In the genomic region with DNA sequence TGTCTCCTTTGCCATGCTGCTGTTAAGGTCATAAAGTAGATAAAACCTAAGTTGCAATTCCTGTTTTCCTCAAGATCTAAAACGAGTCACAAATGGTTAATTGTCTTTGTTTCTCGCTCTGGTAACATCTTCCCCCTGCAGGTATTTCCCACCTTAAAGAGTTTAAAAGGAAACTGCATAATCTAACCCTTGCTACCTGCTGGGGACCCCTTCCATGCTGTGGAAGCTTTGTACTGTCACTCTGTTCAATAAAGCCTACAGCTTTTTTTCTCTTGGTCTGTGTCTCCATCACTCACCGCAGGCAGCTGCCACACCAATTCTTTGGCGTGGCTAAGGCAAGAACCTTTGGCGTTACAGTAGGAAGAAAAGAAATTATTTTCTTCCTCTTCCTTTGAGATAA, we compare ENCODE assay signal across 2 cellular contexts.
TF ChIP-seq lines count a peak whose summit lies in the region.

No MANE protein-coding gene starts in this region.

TF ChIP-seq in HCT116, 20 proteins besides CTCF, POLR2A, EP300 and RAD21:
- TF ChIP-seq, protein P1, sequence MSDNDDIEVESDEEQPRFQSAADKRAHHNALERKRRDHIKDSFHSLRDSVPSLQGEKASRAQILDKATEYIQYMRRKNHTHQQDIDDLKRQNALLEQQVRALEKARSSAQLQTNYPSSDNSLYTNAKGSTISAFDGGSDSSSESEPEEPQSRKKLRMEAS (IDR thresholded peaks at IDR 0.05), result 0 out of 2 replicates have a peak, but pooled peaks have one; percentile 13
- TF ChIP-seq EGR1 (IDR thresholded peaks at IDR 0.05; ENCODE audit: low read depth) (no peak), ZFX (IDR thresholded peaks at IDR 0.05) (no peak), SP1 (IDR thresholded peaks at IDR 0.05; ENCODE audit: low read depth) (no peak), SIN3A (IDR thresholded peaks at IDR 0.05; ENCODE audit: low read depth) (0 out of 2 replicates have a peak, but pooled peaks have one; percentile 1), POLR2AphosphoS5 (IDR thresholded peaks at IDR 0.05; ENCODE audit: low read depth, low read length) (no peak), YY1 (IDR thresholded peaks at IDR 0.05; ENCODE audit: extremely low read depth, insufficient replicate concordance, low read depth, low read length) (no peak), CBX3 (IDR thresholded peaks at IDR 0.05; ENCODE audit: low read depth) (no peak), TCF7L2 (IDR thresholded peaks at IDR 0.05; ENCODE audit: borderline replicate concordance, extremely low read depth, insufficient read depth, insufficient read length) (no peak), ATF3 (IDR thresholded peaks at IDR 0.05) (no peak)
TF ChIP-seq in HCT116: peak in this region for 2.

TF ChIP-seq in SK-N-SH, 30 proteins besides CTCF, POLR2A, EP300 and RAD21:
- TF ChIP-seq, protein P2, sequence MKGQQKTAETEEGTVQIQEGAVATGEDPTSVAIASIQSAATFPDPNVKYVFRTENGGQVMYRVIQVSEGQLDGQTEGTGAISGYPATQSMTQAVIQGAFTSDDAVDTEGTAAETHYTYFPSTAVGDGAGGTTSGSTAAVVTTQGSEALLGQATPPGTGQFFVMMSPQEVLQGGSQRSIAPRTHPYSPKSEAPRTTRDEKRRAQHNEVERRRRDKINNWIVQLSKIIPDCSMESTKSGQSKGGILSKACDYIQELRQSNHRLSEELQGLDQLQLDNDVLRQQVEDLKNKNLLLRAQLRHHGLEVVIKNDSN (IDR thresholded peaks at IDR 0.05; ENCODE audit: borderline replicate concordance, low read depth), result no peak
- TF ChIP-seq NFIC (IDR thresholded peaks at IDR 0.05; ENCODE audit: borderline replicate concordance), result no peak
- TF ChIP-seq FOXJ3 (CRISPR knock-in tag; IDR thresholded peaks at IDR 0.05), result no peak
- TF ChIP-seq GABPA (IDR thresholded peaks at IDR 0.05; ENCODE audit: low read depth), result no peak
- no peak for TF ChIP-seq RFX5 (IDR thresholded peaks at IDR 0.05; ENCODE audit: low read length)
- no peak for TF ChIP-seq MXI1 (IDR thresholded peaks at IDR 0.05; ENCODE audit: low read depth, low read length)
- no peak for TF ChIP-seq RXRA (IDR thresholded peaks at IDR 0.05; ENCODE audit: borderline replicate concordance, low read depth)
- no peak for TF ChIP-seq POLR2AphosphoS5 (IDR thresholded peaks at IDR 0.05; ENCODE audit: low read depth, low read length)
- TF ChIP-seq YY1 (IDR thresholded peaks at IDR 0.05; ENCODE audit: low read depth), result no peak
- no peak for TF ChIP-seq FOSL2 (IDR thresholded peaks at IDR 0.05; ENCODE audit: borderline replicate concordance, low read depth)
TF ChIP-seq in SK-N-SH: peak in this region for 0.
